8 cellular contexts compared by ENCODE assay signal in genomic region chr19:42217522-42218442, GRCh38. TPM values are rescaled to one million over a fixed set of nuclear protein-coding genes. Genes with fewer than 3 reads are reported as not detected.
DNase-seq lines count a peak whose midpoint lies in the region; ATAC-seq and TF ChIP-seq lines count a peak whose summit lies in the region.

TSS of gene DEDD2 (minus strand) at chr19:42217677. CDS start at chr19:42217007, 670 bp downstream.

- H3K27ac ChIP-seq in PC-3 (ENCODE audit: low read length) (peak within 1 kb of the TSS; percentile 87), epithelial cell of prostate (peak within 1 kb of the TSS; percentile 85), mucosa of rectum (ENCODE audit: low read depth in 2 of 2, low read length in 2 of 2) (peak within 1 kb of the TSS; percentile 97 to 99)

- POLR2A ChIA-PET in PC-3 (lab: Charles Lee; ENCODE audit: unreplicated experiment), result interaction anchor here (0.5 kb wide), 1 partner anchor 25 kb away, joined by 4 read pairs; the partner anchor contains the start of gene GSK3A

- DNase-seq in DMS 273 (lab: John Stamatoyannopoulos, UW; ENCODE audit: unreplicated experiment) (peak; percentile 97), PC-3 (peak; percentile 96), activated T-cell treated with anti-CD3 and anti-CD28 coated beads for 48 hours (ENCODE audit: low read depth) (peak; percentile 100), epithelial cell of prostate (ENCODE audit: low read depth, low spot score) (peak; percentile 94)
- DNase-seq in stimulated activated CD8-positive, alpha-beta memory T cell treated with anti-CD3 and anti-CD28 coated beads, Interleukin-4, amount 100 ng/mL, for 48 hours, result peak; percentile 100

- peaks cover 27% of the 10 kb centered on the region for H3K4me1 ChIP-seq in PC-3 (ENCODE audit: insufficient read depth, low read length)
- H3K4me1 ChIP-seq in mucosa of rectum (ENCODE audit: control insufficient read depth in 2 of 2, insufficient read depth in 2 of 2, low read length in 2 of 2), result peaks cover 41 to 47% of the 10 kb centered on the region in 2 donors

- no peaks in the 10 kb centered on the region for H3K9me3 ChIP-seq in PC-3 (ENCODE audit: low read length)
- no peaks in the 10 kb centered on the region for H3K9me3 ChIP-seq in mucosa of rectum (ENCODE audit: control insufficient read depth in 2 of 2, low read length in 2 of 2)

- H3K79me2 ChIP-seq in PC-3 (ENCODE audit: low read length), result peaks cover 78% of the 10 kb centered on the region

- H4K20me1 ChIP-seq in PC-3 (ENCODE audit: low read length), result peaks cover 13% of the 10 kb centered on the region

- peak; percentile 66 for ATAC-seq in GM21576 (IDR thresholded peaks at IDR 0.05; ENCODE audit: unreplicated experiment)
- ATAC-seq in PC-3, result peak; percentile 72

- intact Hi-C loops in PC-3 (cut with micrococcal nuclease), result loop anchor here (2.0 kb wide), 1 partner anchor 25 kb away; the partner anchor contains the start of gene GSK3A

- H3K27me3 ChIP-seq in PC-3 (ENCODE audit: low read length), result no peaks in the 10 kb centered on the region
- H3K27me3 ChIP-seq in mucosa of rectum (ENCODE audit: control insufficient read depth in 2 of 2, insufficient read depth in 2 of 2, low read length in 2 of 2), result no peaks in the 10 kb centered on the region

- H3K9ac ChIP-seq in PC-3 (ENCODE audit: low read length) (peak within 1 kb of the TSS; percentile 79), mucosa of rectum (ENCODE audit: low read depth in 1 of 2, low read length in 2 of 2) (peak within 1 kb of the TSS; percentile 94 to 100)

- TSS peak; percentile 16 for BruUV-seq in PC-3 (replicated peaks; lab: Mats Ljungman, UMichigan)

- TF ChIP-seq EP300 in Ishikawa (IDR thresholded peaks at IDR 0.05; ENCODE audit: borderline replicate concordance), result no peak

- peak within 1 kb of the TSS; percentile 61 for H2AFZ ChIP-seq in PC-3 (ENCODE audit: low read length)

- CTCF ChIA-PET in PC-3 (lab: Charles Lee), result no interaction called here

- H3K4me2 ChIP-seq in PC-3 (ENCODE audit: low read length), result peak within 1 kb of the TSS; percentile 99

- no peaks in the 10 kb centered on the region for H3K9me2 ChIP-seq in PC-3 (replicated peaks; ENCODE audit: low read length)

- peak within 1 kb of the TSS; percentile 97 for H3K4me3 ChIP-seq in PC-3 (ENCODE audit: low read length)
- H3K4me3 ChIP-seq in mucosa of rectum (ENCODE audit: low read length in 2 of 2), result peak within 1 kb of the TSS; percentile 90 to 99

- H3K36me3 ChIP-seq in PC-3 (ENCODE audit: low read depth, low read length) (peaks cover 10% of the 10 kb centered on the region; the same call in 1 of the 2 replicates), mucosa of rectum (ENCODE audit: control insufficient read depth in 2 of 2, insufficient read depth in 2 of 2, low read length in 2 of 2) (peaks cover 18 to 25% of the 10 kb centered on the region in 2 donors)

- H3F3A ChIP-seq in PC-3 (ENCODE audit: low read length, unreplicated experiment), result no peaks in the 10 kb centered on the region

- no peak for TF ChIP-seq RAD21 in Ishikawa (IDR thresholded peaks at IDR 0.05; ENCODE audit: low read depth)

- no peak for TF ChIP-seq CTCF in PC-3 (conservative IDR thresholded peaks at IDR 0.05; ENCODE audit: low read depth, low read length)

TF ChIP-seq in Ishikawa, 13 proteins besides CTCF, POLR2A, EP300 and RAD21:
- TF ChIP-seq FOXM1 (IDR thresholded peaks at IDR 0.05; ENCODE audit: borderline replicate concordance, low read depth) (no peak), USF1 (IDR thresholded peaks at IDR 0.05) (no peak), ZBTB7A (IDR thresholded peaks at IDR 0.05; ENCODE audit: low read depth) (no peak), TEAD4 (IDR thresholded peaks at IDR 0.05) (no peak), YY1 (IDR thresholded peaks at IDR 0.05; ENCODE audit: low read depth) (0 out of 2 replicates have a peak, but pooled peaks have one; percentile 10), TAF1 (IDR thresholded peaks at IDR 0.05; ENCODE audit: low read depth) (0 out of 2 replicates have a peak, but pooled peaks have one; percentile 46), MAX (IDR thresholded peaks at IDR 0.05) (peak; percentile 57; the same call in 1 of the 2 replicates), EGR1 (IDR thresholded peaks at IDR 0.05) (no peak), REST (IDR thresholded peaks at IDR 0.05; ENCODE audit: low read depth) (no peak), NFIC (IDR thresholded peaks at IDR 0.05) (peak; percentile 36; the same call in 1 of the 2 replicates), CEBPB (IDR thresholded peaks at IDR 0.05) (no peak), CREB1 (IDR thresholded peaks at IDR 0.05; ENCODE audit: low read depth) (no peak), TCF12 (IDR thresholded peaks at IDR 0.05; ENCODE audit: low read depth) (no peak)

RNA-seq across cellular contexts. Expression of gene DEDD2, which starts in this region (rescaled TPM):
- 34.4 and 38.2 TPM in 2 replicates for total RNA-seq in PC-3 (2014; rRNA removed)

Comparison
In these comparisons a context has a peak if more than half of its experiments do, and no peak if none do; other contexts are left out.
1. Peak in every context shown above with its lines: DNase-seq, ATAC-seq, H3K4me3 ChIP-seq and H3K27ac ChIP-seq.